16 cellular contexts compared by ENCODE assay signal in genomic region chr9:3161912-3162311, GRCh38.
DNase-seq lines count a peak whose midpoint lies in the region; ATAC-seq and TF ChIP-seq lines count a peak whose summit lies in the region.
"Had no signal": no experiment of that assay in that cellular context is flagged by ENCODE, and none has a peak within 500 bp of the region (broad histone marks: within the 10 kb centered on the region; RNA-seq: fewer than 3 reads in every experiment).

No MANE protein-coding gene starts in this region.

- ATAC-seq in HCT116 (no peak), GM21717 (IDR thresholded peaks at IDR 0.05; ENCODE audit: unreplicated experiment) (no peak)

- H3K27ac ChIP-seq in HCT116 (ENCODE audit: low read depth, low read length) (no peak overlapping the region), mesendoderm (ENCODE audit: low read depth, low read length) (no peak overlapping the region)
- H3K27ac ChIP-seq: 22Rv1; BLaER1 treated with 17β-estradiol and CSF1 and Interleukin-3, amounts not matched to agents 10 nM and 100 nM; KMS-11 had no signal

- H3K79me1 ChIP-seq in mesendoderm (ENCODE audit: low read length), result no peaks in the 10 kb centered on the region

- intact Hi-C loops in HCT116 (cut with micrococcal nuclease), result loop anchor here (10.0 kb wide), 1 partner anchor 47 kb away; no protein-coding TSS in a partner anchor

- no peak overlapping the region for H3K23ac ChIP-seq in mesendoderm (ENCODE audit: low read length)

- TF ChIP-seq POLR2A in HCT116 (IDR thresholded peaks at IDR 0.05; ENCODE audit: borderline replicate concordance, extremely low read depth, insufficient read depth, insufficient read length), result no peak

- DNase-seq in DMS53 (lab: John Stamatoyannopoulos, UW) (peak; percentile 3), DMS53 treated with DMSO at 0.1 percent for 48 hours (lab: John Stamatoyannopoulos, UW; ENCODE audit: unreplicated experiment) (no peak), HCT116 (ENCODE audit: low read depth, low spot score) (no peak), NCI-H82 treated with DMSO at 0.1 percent for 48 hours (lab: John Stamatoyannopoulos, UW; ENCODE audit: unreplicated experiment) (peak; percentile 62), mesendoderm (peak; percentile 14)
- DNase-seq in activated CD8-positive, alpha-beta memory T cell treated with anti-CD3 and anti-CD28 coated beads for 24 hours, result no peak
- DNase-seq: AML-193; CD4-positive, CD25-positive, alpha-beta regulatory T cell; DMS 273 treated with DMSO at 0.1 percent for 48 hours; DMS79 treated with DMSO at 0.1 percent for 48 hours; EL; HCEC 1CT had no signal

- POLR2A ChIA-PET in HCT116 (lab: Charles Lee), result no interaction called here

- H3K56ac ChIP-seq in mesendoderm (ENCODE audit: low read length), result no peak overlapping the region

- no peak overlapping the region for H4K5ac ChIP-seq in mesendoderm (ENCODE audit: low read length)

- RAD21 ChIA-PET in HCT116 (lab: Charles Lee; ENCODE audit: low non-redundant PET in 1 of 2, low total read pairs in 2 of 2, uncharacterized antibody in 2 of 2, unreplicated experiment in 2 of 2), result no interaction called here

- no peak overlapping the region for H2BK120ac ChIP-seq in mesendoderm (ENCODE audit: low read depth, low read length)

- no peak overlapping the region for H3K18ac ChIP-seq in mesendoderm (ENCODE audit: low read length)

- H3K27me3 ChIP-seq in HCT116 (ENCODE audit: insufficient read depth, low read length) (peaks cover 48% of the 10 kb centered on the region), mesendoderm (ENCODE audit: insufficient read depth, low read length, poor library complexity) (no peaks in the 10 kb centered on the region)
- H3K27me3 ChIP-seq: BLaER1 treated with 17β-estradiol and CSF1 and Interleukin-3, amounts not matched to agents 10 nM and 100 nM had no signal

- H3K4me1 ChIP-seq in HCT116 (ENCODE audit: control insufficient read depth in 1 of 2, insufficient read depth in 2 of 2, low read length in 2 of 2) (no peaks in the 10 kb centered on the region), mesendoderm (ENCODE audit: control insufficient read depth, low read depth, low read length) (no peaks in the 10 kb centered on the region)
- H3K4me1 ChIP-seq: BLaER1 treated with 17β-estradiol and CSF1 and Interleukin-3, amounts not matched to agents 10 nM and 100 nM had no signal

- H2BK5ac ChIP-seq in mesendoderm (ENCODE audit: low read length), result no peak overlapping the region

- H3K4me3 ChIP-seq in HCT116 (replicated peaks in 1 of 2; ENCODE audit: low read depth in 1 of 2, low read length in 2 of 2) (no peak overlapping the region), mesendoderm (ENCODE audit: low read length) (no peak overlapping the region)
- H3K4me3 ChIP-seq: BLaER1 treated with 17β-estradiol and CSF1 and Interleukin-3, amounts not matched to agents 10 nM and 100 nM had no signal

- no peak overlapping the region for H2AFZ ChIP-seq in HCT116 (ENCODE audit: low read depth, low read length, poor library complexity, severe bottlenecking)

- H3K79me2 ChIP-seq in HCT116 (ENCODE audit: insufficient read depth, low read length), result no peaks in the 10 kb centered on the region
- no peaks in the 10 kb centered on the region for H3K79me2 ChIP-seq in mesendoderm (ENCODE audit: control insufficient read depth, insufficient read depth, low read length)

- H3K4ac ChIP-seq in mesendoderm (ENCODE audit: low read depth, low read length), result no peak overlapping the region

- H3K9ac ChIP-seq in HCT116 (ENCODE audit: low read length), result no peak overlapping the region
- no peak overlapping the region for H3K9ac ChIP-seq in mesendoderm (ENCODE audit: low read length)
- H3K9ac ChIP-seq: BLaER1 treated with 17β-estradiol and CSF1 and Interleukin-3, amounts not matched to agents 10 nM and 100 nM; KMS-11 had no signal

- CTCF ChIA-PET in HCT116 (lab: Charles Lee), result no interaction called here

- no peaks in the 10 kb centered on the region for H3K9me2 ChIP-seq in HCT116 (ENCODE audit: insufficient read depth)

- no peak for TF ChIP-seq RAD21 in HCT116 (IDR thresholded peaks at IDR 0.05; ENCODE audit: low read depth)

- no CpG with 5 or more reads among the region's 1 CpG for WGBS in mesendoderm (ENCODE audit: extremely low coverage, insufficient coverage, low lambda C conversion rate)

- no peaks in the 10 kb centered on the region for H3K36me3 ChIP-seq in HCT116 (ENCODE audit: control insufficient read depth in 1 of 2, insufficient read depth in 2 of 2, low read length in 2 of 2)
- H3K36me3 ChIP-seq in mesendoderm (ENCODE audit: control insufficient read depth, insufficient read depth, low read length), result no peaks in the 10 kb centered on the region
- H3K36me3 ChIP-seq: BLaER1 treated with 17β-estradiol and CSF1 and Interleukin-3, amounts not matched to agents 10 nM and 100 nM had no signal

- no peak overlapping the region for H2BK15ac ChIP-seq in mesendoderm (replicated peaks; ENCODE audit: low read depth)

- no peak overlapping the region for H4K8ac ChIP-seq in mesendoderm (ENCODE audit: low read depth, low read length)

- TF ChIP-seq CTCF in HCT116 (IDR thresholded peaks at IDR 0.05 in 2 of 3, conservative IDR thresholded peaks at IDR 0.05 in 1 of 3; ENCODE audit: borderline replicate concordance in 1 of 3, insufficient read depth in 1 of 3, low read depth in 2 of 3, low read length in 2 of 3), result no peak

- H3K4me2 ChIP-seq in HCT116 (ENCODE audit: low read length), result no peak overlapping the region
- no peak overlapping the region for H3K4me2 ChIP-seq in mesendoderm (ENCODE audit: low read length)
- H3K4me2 ChIP-seq: BLaER1 treated with 17β-estradiol and CSF1 and Interleukin-3, amounts not matched to agents 10 nM and 100 nM; KMS-11 had no signal

- BruUV-seq in HCT116 (replicated peaks; lab: Mats Ljungman, UMichigan), result no TSS peak

- no peaks in the 10 kb centered on the region for H4K20me1 ChIP-seq in HCT116 (ENCODE audit: insufficient read depth)
- H4K20me1 ChIP-seq: BLaER1 treated with 17β-estradiol and CSF1 and Interleukin-3, amounts not matched to agents 10 nM and 100 nM had no signal

- no peak overlapping the region for H2AK5ac ChIP-seq in mesendoderm (ENCODE audit: low read length)

- no peaks in the 10 kb centered on the region for H3K9me3 ChIP-seq in HCT116 (ENCODE audit: control insufficient read depth in 1 of 2, insufficient read depth in 1 of 2, low read depth in 1 of 2, low read length in 2 of 2)

TF ChIP-seq in HCT116, 20 proteins besides CTCF, POLR2A, EP300 and RAD21:
- no peak for TF ChIP-seq ATF3 (IDR thresholded peaks at IDR 0.05)
- TF ChIP-seq EZH2 (IDR thresholded peaks at IDR 0.05), result no peak
- peak; percentile 100 for TF ChIP-seq SRF (IDR thresholded peaks at IDR 0.05; ENCODE audit: low read depth)

Comparison
In these comparisons a context has a peak if more than half of its experiments do, and no peak if none do; other contexts are left out.
1. DNase-seq: peak in DMS53 (single experiment), NCI-H82 treated with DMSO at 0.1 percent for 48 hours (single experiment) and mesendoderm (single experiment); none in DMS53 treated with DMSO at 0.1 percent for 48 hours (single experiment), HCT116 (single experiment) and activated CD8-positive, alpha-beta memory T cell treated with anti-CD3 and anti-CD28 coated beads for 24 hours (single experiment).